Comparison of ENCODE assay signal across 1 cellular context in genomic region chr16:31411024-31411845, GRCh38.
TF ChIP-seq lines count a peak whose summit lies in the region.

No MANE protein-coding gene starts in this region.

TF ChIP-seq in HepG2, 621 proteins besides CTCF, POLR2A, EP300 and RAD21:
- TF ChIP-seq CREB1 (IDR thresholded peaks at IDR 0.05) (peak; percentile 37; the same call in 1 of the 2 replicates), CREB1 (CRISPR knock-in tag; IDR thresholded peaks at IDR 0.05) (no peak), ZFP36L1 (CRISPR knock-in tag; IDR thresholded peaks at IDR 0.05) (no peak), USF2 (IDR thresholded peaks at IDR 0.05; ENCODE audit: low read depth, low read length) (no peak), USF2 (CRISPR knock-in tag; IDR thresholded peaks at IDR 0.05; ENCODE audit: borderline replicate concordance) (no peak), GTF3A (CRISPR knock-in tag; conservative IDR thresholded peaks at IDR 0.05) (no peak)
